11 cellular contexts compared by ENCODE assay signal in genomic region chr15:40342421-40343313, GRCh38. TPM values are rescaled to one million over a fixed set of nuclear protein-coding genes. Genes with fewer than 3 reads are reported as not detected.
DNase-seq lines count a peak whose midpoint lies in the region; TF ChIP-seq lines count a peak whose summit lies in the region.
"Had no signal": no experiment of that assay in that cellular context is flagged by ENCODE, and none has a peak within 500 bp of the region (broad histone marks: within the 10 kb centered on the region; RNA-seq: fewer than 3 reads in every experiment).

No MANE protein-coding gene starts in this region.

- no peak for TF ChIP-seq CTCF in left ventricle myocardium inferior (IDR thresholded peaks at IDR 0.05; ENCODE audit: borderline replicate concordance)
- no peak for TF ChIP-seq CTCF in uterus (IDR thresholded peaks at IDR 0.05)

- no peaks in the 10 kb centered on the region for H3K36me3 ChIP-seq in left ventricle myocardium inferior
- H3K36me3 ChIP-seq in uterus, result no peaks in the 10 kb centered on the region
- H3K36me3 ChIP-seq: spleen had no signal

- TF ChIP-seq POLR2A in uterus (IDR thresholded peaks at IDR 0.05), result no peak

- no peak overlapping the region for H3K27ac Mint-ChIP-seq in activated T-helper 1 cell treated with anti-CD3 and anti-CD28 coated beads, Interleukin-12 subunit alpha, Interleukin-12 subunit beta, Interleukin-2, Interleukin-4 antibody, amounts not matched to agents 30 ng/mL and 10 ng/mL and 1 ng/mL, durations not matched to agents 14 hours and 24 hours and 36 hours

- H3K4me1 Mint-ChIP-seq in activated T-helper 1 cell treated with anti-CD3 and anti-CD28 coated beads, Interleukin-12 subunit alpha, Interleukin-12 subunit beta, Interleukin-2, Interleukin-4 antibody, amounts not matched to agents 30 ng/mL and 10 ng/mL and 1 ng/mL, durations not matched to agents 14 hours and 24 hours and 36 hours (ENCODE audit: low read depth), result peaks cover 5% of the 10 kb centered on the region

- H3K9me3 Mint-ChIP-seq in activated T-helper 1 cell treated with anti-CD3 and anti-CD28 coated beads, Interleukin-12 subunit alpha, Interleukin-12 subunit beta, Interleukin-2, Interleukin-4 antibody, amounts not matched to agents 30 ng/mL and 10 ng/mL and 1 ng/mL, durations not matched to agents 14 hours and 24 hours and 36 hours, result no peaks in the 10 kb centered on the region

- H3K27ac ChIP-seq in left ventricle myocardium inferior (replicated peaks) (peak overlapping the region; percentile 99), layer of hippocampus (ENCODE audit: low read depth, low read length) (peak overlapping the region; percentile 42), uterus (peak overlapping the region; percentile 5 to 48)

- peaks cover 75% of the 10 kb centered on the region for H3K4me1 ChIP-seq in left ventricle myocardium inferior
- H3K4me1 ChIP-seq in uterus, result peaks cover 7 to 16% of the 10 kb centered on the region in 2 donors

- H3K9me3 ChIP-seq in left ventricle myocardium inferior (replicated peaks) (no peaks in the 10 kb centered on the region), uterus (no peaks in the 10 kb centered on the region)
- H3K9me3 ChIP-seq: spleen had no signal

- H3K4me3 Mint-ChIP-seq in activated T-helper 1 cell treated with anti-CD3 and anti-CD28 coated beads, Interleukin-12 subunit alpha, Interleukin-12 subunit beta, Interleukin-2, Interleukin-4 antibody, amounts not matched to agents 30 ng/mL and 10 ng/mL and 1 ng/mL, durations not matched to agents 14 hours and 24 hours and 36 hours, result no peak overlapping the region

- DNase-seq in left ventricle myocardium inferior, result no peak
- no peak for DNase-seq in cardiac septum (ENCODE audit: low spot score)
- no peak for DNase-seq in uterus
- no peak for DNase-seq in activated T-helper 1 cell treated with anti-CD3 and anti-CD28 coated beads, Interleukin-12 subunit alpha, Interleukin-12 subunit beta, Interleukin-2, Interleukin-4 antibody, amounts not matched to agents 30 ng/mL and 10 ng/mL and 1 ng/mL, durations not matched to agents 14 hours and 24 hours and 36 hours (ENCODE audit: low spot score)
- DNase-seq in SIG-M5 (lab: John Stamatoyannopoulos, UW), result no peak
- DNase-seq: activated CD4-positive, alpha-beta T cell treated with anti-CD3 and anti-CD28 coated beads, Interleukin-2, amount 50 U/mL, for 48 hours; NCI-H1092; spleen had no signal

- intact Hi-C loops in left ventricle myocardium inferior (cut with micrococcal nuclease), result loop anchor here (10.0 kb wide), 1 partner anchor 82 kb away; no protein-coding TSS in a partner anchor
- intact Hi-C loops in cardiac septum (cut with DNase I), result no loop called here
- intact Hi-C loops in uterus (cut with DNase I; ENCODE audit: low total_unique reads), result loop anchor here (10.0 kb wide), 1 partner anchor 58 kb away; the partner anchor contains the start of gene ANKRD63
- intact Hi-C loops in activated T-helper 1 cell treated with anti-CD3 and anti-CD28 coated beads, Interleukin-12 subunit alpha, Interleukin-12 subunit beta, Interleukin-2, Interleukin-4 antibody, amounts not matched to agents 30 ng/mL and 10 ng/mL and 1 ng/mL, durations not matched to agents 14 hours and 24 hours and 36 hours (cut with micrococcal nuclease), result loop anchor here (5.0 kb wide), 1 partner anchor 165 kb away; no protein-coding TSS in a partner anchor

- H3K4me3 ChIP-seq in left ventricle myocardium inferior (no peak overlapping the region), uterus (no peak overlapping the region)
- H3K4me3 ChIP-seq: spleen had no signal

- peaks cover 6% of the 10 kb centered on the region for H3K27me3 Mint-ChIP-seq in activated T-helper 1 cell treated with anti-CD3 and anti-CD28 coated beads, Interleukin-12 subunit alpha, Interleukin-12 subunit beta, Interleukin-2, Interleukin-4 antibody, amounts not matched to agents 30 ng/mL and 10 ng/mL and 1 ng/mL, durations not matched to agents 14 hours and 24 hours and 36 hours (ENCODE audit: insufficient read depth)

- H3K27me3 ChIP-seq in left ventricle myocardium inferior (ENCODE audit: low read depth) (no peaks in the 10 kb centered on the region), layer of hippocampus (ENCODE audit: control insufficient read depth, insufficient read depth, low read length) (no peaks in the 10 kb centered on the region), uterus (no peaks in the 10 kb centered on the region)

- no peaks in the 10 kb centered on the region for H3K36me3 Mint-ChIP-seq in activated T-helper 1 cell treated with anti-CD3 and anti-CD28 coated beads, Interleukin-12 subunit alpha, Interleukin-12 subunit beta, Interleukin-2, Interleukin-4 antibody, amounts not matched to agents 30 ng/mL and 10 ng/mL and 1 ng/mL, durations not matched to agents 14 hours and 24 hours and 36 hours (ENCODE audit: low read depth)

RNA-seq across cellular contexts. Expression of gene CCDC9B, which starts 1.9 kb away (rescaled TPM):
- total RNA-seq in left ventricle myocardium inferior (155 TPM), cardiac septum (178 TPM), uterus (10 to 100 TPM in 1 of 4 donors, 1 to 10 TPM in 3; 2.4 to 43.8 (median 6.6) TPM)
- 0.21 and 0.24 TPM in 2 replicates for total RNA-seq in activated T-helper 1 cell treated with anti-CD3 and anti-CD28 coated beads, Interleukin-12 subunit alpha, Interleukin-12 subunit beta, Interleukin-2, Interleukin-4 antibody, amounts not matched to agents 30 ng/mL and 10 ng/mL and 1 ng/mL, durations not matched to agents 14 hours and 24 hours and 36 hours

RNA-seq across cellular contexts. Expression of gene PHGR1, which starts 8.2 kb away (rescaled TPM):
- total RNA-seq in left ventricle myocardium inferior (not detected), cardiac septum (not detected), uterus (1 to 10 TPM in 1 of 4 donors, not detected in 3; 1.8 TPM)
- total RNA-seq in activated T-helper 1 cell treated with anti-CD3 and anti-CD28 coated beads, Interleukin-12 subunit alpha, Interleukin-12 subunit beta, Interleukin-2, Interleukin-4 antibody, amounts not matched to agents 30 ng/mL and 10 ng/mL and 1 ng/mL, durations not matched to agents 14 hours and 24 hours and 36 hours, result not detected in 2 replicates
- total RNA-seq: OCI-LY7, spleen, ureter had no signal

RNA-seq across cellular contexts. Expression of gene DISP2, which starts 15.4 kb away (rescaled TPM):
- total RNA-seq in left ventricle myocardium inferior, result 3.0 TPM
- 1.2 TPM for total RNA-seq in cardiac septum
- under 1 TPM in 2 of 4 donors, not detected in 2; 0.14 to 0.85 TPM for total RNA-seq in uterus
- 0.02 and 0.54 TPM in 2 replicates for total RNA-seq in activated T-helper 1 cell treated with anti-CD3 and anti-CD28 coated beads, Interleukin-12 subunit alpha, Interleukin-12 subunit beta, Interleukin-2, Interleukin-4 antibody, amounts not matched to agents 30 ng/mL and 10 ng/mL and 1 ng/mL, durations not matched to agents 14 hours and 24 hours and 36 hours

RNA-seq across cellular contexts. Expression of gene INAFM2, which starts 19.2 kb away (rescaled TPM):
- total RNA-seq in left ventricle myocardium inferior (52.7 TPM), cardiac septum (40.0 TPM), uterus (10 to 100 TPM in 2 of 4 donors, 1 to 10 TPM in 2; 3.2 to 68.1 (median 8.9) TPM)
- 19.2 and 25.1 TPM in 2 replicates for total RNA-seq in activated T-helper 1 cell treated with anti-CD3 and anti-CD28 coated beads, Interleukin-12 subunit alpha, Interleukin-12 subunit beta, Interleukin-2, Interleukin-4 antibody, amounts not matched to agents 30 ng/mL and 10 ng/mL and 1 ng/mL, durations not matched to agents 14 hours and 24 hours and 36 hours

RNA-seq across cellular contexts. Expression of gene PLCB2, which starts 34.9 kb away (rescaled TPM):
- total RNA-seq in left ventricle myocardium inferior, result 8.5 TPM
- total RNA-seq in cardiac septum, result 4.6 TPM
- 10 to 100 TPM in 2 of 4 donors, 1 to 10 TPM in 2; 3.5 to 19.0 (median 9.3) TPM for total RNA-seq in uterus
- total RNA-seq in activated T-helper 1 cell treated with anti-CD3 and anti-CD28 coated beads, Interleukin-12 subunit alpha, Interleukin-12 subunit beta, Interleukin-2, Interleukin-4 antibody, amounts not matched to agents 30 ng/mL and 10 ng/mL and 1 ng/mL, durations not matched to agents 14 hours and 24 hours and 36 hours, result 88.5 and 89.0 TPM in 2 replicates

Comparison
In these comparisons a context has a peak if more than half of its experiments do, and no peak if none do; other contexts are left out.
1. H3K27ac ChIP-seq: peak in every context shown above with its lines; median percentile 99 in left ventricle myocardium inferior; 42 in layer of hippocampus; 26 in uterus.